1 cellular context compared by ENCODE assay signal in genomic region chr3:31341130-31341529, GRCh38.
TF ChIP-seq lines count a peak whose summit lies in the region.

No MANE protein-coding gene starts in this region.

TF ChIP-seq in WTC11, 78 proteins besides CTCF, POLR2A, EP300 and RAD21 (continued from another document):
- TF ChIP-seq FOXJ3 (CRISPR knock-in tag; IDR thresholded peaks at IDR 0.05; ENCODE audit: borderline replicate concordance): no peak
